12 cellular contexts compared by ENCODE assay signal in the genomic region with DNA sequence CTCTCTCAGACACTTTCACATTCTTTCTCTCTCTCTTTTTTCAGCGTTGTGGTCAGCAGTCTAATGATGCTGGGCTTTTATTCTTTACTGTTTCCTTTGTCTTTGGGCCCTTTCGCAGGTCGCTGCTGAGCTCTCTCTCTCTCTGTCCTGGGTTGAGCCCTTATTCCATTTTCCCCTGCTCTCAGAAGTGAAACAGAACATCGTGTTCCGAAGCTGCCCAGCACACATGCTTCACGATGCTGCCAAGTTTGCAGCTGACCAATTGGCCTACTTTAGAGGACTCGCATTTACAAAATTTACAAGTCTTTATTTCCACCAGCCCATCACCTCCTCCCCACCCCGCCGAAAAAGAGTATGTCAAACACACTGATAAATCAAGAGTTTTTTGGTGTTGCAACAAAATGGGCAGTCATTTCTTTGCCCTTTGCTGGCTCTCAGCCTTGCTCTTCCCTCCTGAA. TPM values are rescaled to one million over a fixed set of nuclear protein-coding genes. Genes with fewer than 3 reads are reported as not detected.
DNase-seq lines count a peak whose midpoint lies in the region; ATAC-seq, FAIRE-seq and TF ChIP-seq lines count a peak whose summit lies in the region.
"Had no signal": no experiment of that assay in that cellular context is flagged by ENCODE, and none has a peak within 500 bp of the region (broad histone marks: within the 10 kb centered on the region; RNA-seq: fewer than 3 reads in every experiment).

No MANE protein-coding gene starts in this region.

- CTCF ChIA-PET in activated CD8-positive, alpha-beta T cell treated with anti-CD3 and anti-CD28 coated beads, Interleukin-2, amount 10 ng/mL, durations not matched to agents 7 days and 5 days (lab: Charles Lee) = no interaction called here

- DNase-seq in amniotic epithelial cell (ENCODE audit: low read depth) = peak; percentile 72
- peak; percentile 38 to 40 for DNase-seq in frontal cortex (ENCODE audit: low spot score in 2 of 2)
- DNase-seq in nephron progenitor cell = no peak
- peak; percentile 60 for DNase-seq in transverse colon
- no peak for DNase-seq in NCI-H1930 (lab: John Stamatoyannopoulos, UW)
- DNase-seq in activated CD8-positive, alpha-beta T cell treated with anti-CD3 and anti-CD28 coated beads, Interleukin-2, amount 10 ng/mL, durations not matched to agents 7 days and 5 days = no peak
- DNase-seq in NOMO-1 treated with dmso at 0.1 percent for 144 hours (lab: John Stamatoyannopoulos, UW; ENCODE audit: unreplicated experiment) = no peak
- DNase-seq: naive B cell, NCI-H2081, SHP77 treated with DMSO at 0.1 percent for 48 hours had no signal

- peaks cover 35% of the 10 kb centered on the region for H3K4me1 Mint-ChIP-seq in nephron progenitor cell
- no peaks in the 10 kb centered on the region for H3K4me1 Mint-ChIP-seq in activated CD8-positive, alpha-beta T cell treated with anti-CD3 and anti-CD28 coated beads, Interleukin-2, amount 10 ng/mL, durations not matched to agents 7 days and 5 days (ENCODE audit: low read depth)
- H3K4me1 Mint-ChIP-seq: naive B cell had no signal

- H3K4me3 Mint-ChIP-seq in nephron progenitor cell = peak overlapping the region; percentile 63
- H3K4me3 Mint-ChIP-seq in activated CD8-positive, alpha-beta T cell treated with anti-CD3 and anti-CD28 coated beads, Interleukin-2, amount 10 ng/mL, durations not matched to agents 7 days and 5 days = no peak overlapping the region
- H3K4me3 Mint-ChIP-seq: naive B cell had no signal

- TF ChIP-seq EP300 in transverse colon (IDR thresholded peaks at IDR 0.05; ENCODE audit: low read depth) = peak; percentile 96

- TF ChIP-seq POLR2A in transverse colon (IDR thresholded peaks at IDR 0.05) = no peak

- POLR2A ChIA-PET in activated CD8-positive, alpha-beta T cell treated with anti-CD3 and anti-CD28 coated beads, Interleukin-2, amount 10 ng/mL, durations not matched to agents 7 days and 5 days (lab: Charles Lee) = no interaction called here

- no peak for TF ChIP-seq CTCF in nephron progenitor cell (IDR thresholded peaks at IDR 0.05)
- no peak for TF ChIP-seq CTCF in transverse colon (IDR thresholded peaks at IDR 0.05)

- H3K4me3 ChIP-seq in transverse colon = no peak overlapping the region

- intact Hi-C loops in transverse colon (cut with DNase I; ENCODE audit: low total_unique reads) = loop anchor here (2.0 kb wide), 1 partner anchor 78 kb away; no protein-coding TSS in a partner anchor

- FAIRE-seq in frontal cortex (lab: Jason Lieb, UNC) = no peak
- FAIRE-seq: G401.6 had no signal

- WGBS in transverse colon (ENCODE audit: low coverage in 1 of 2), 2 donors = 47 to 67% methylated on average over 6 to 9 of the region's 9 CpGs

- no peak for ATAC-seq in HG03159 (IDR thresholded peaks at IDR 0.05; ENCODE audit: unreplicated experiment)
- ATAC-seq in activated CD8-positive, alpha-beta T cell treated with anti-CD3 and anti-CD28 coated beads, Interleukin-2, amount 10 ng/mL, durations not matched to agents 7 days and 5 days = no peak

- peaks cover 0 to 26% (median 0%) of the 10 kb centered on the region in 4 donors for H3K4me1 ChIP-seq in transverse colon

- peaks cover 3% of the 10 kb centered on the region for H3K9me3 Mint-ChIP-seq in nephron progenitor cell
- no peaks in the 10 kb centered on the region for H3K9me3 Mint-ChIP-seq in activated CD8-positive, alpha-beta T cell treated with anti-CD3 and anti-CD28 coated beads, Interleukin-2, amount 10 ng/mL, durations not matched to agents 7 days and 5 days (ENCODE audit: insufficient read depth)
- H3K9me3 Mint-ChIP-seq: naive B cell had no signal

- H3K36me3 ChIP-seq in transverse colon = no peaks in the 10 kb centered on the region

- peak overlapping the region; percentile 74 for H3K27ac Mint-ChIP-seq in nephron progenitor cell
- H3K27ac Mint-ChIP-seq in activated CD8-positive, alpha-beta T cell treated with anti-CD3 and anti-CD28 coated beads, Interleukin-2, amount 10 ng/mL, durations not matched to agents 7 days and 5 days = no peak overlapping the region

- H3K36me3 Mint-ChIP-seq in nephron progenitor cell (ENCODE audit: low read depth) = peaks cover 3% of the 10 kb centered on the region
- H3K36me3 Mint-ChIP-seq in activated CD8-positive, alpha-beta T cell treated with anti-CD3 and anti-CD28 coated beads, Interleukin-2, amount 10 ng/mL, durations not matched to agents 7 days and 5 days (ENCODE audit: low read depth) = no peaks in the 10 kb centered on the region
- H3K36me3 Mint-ChIP-seq: naive B cell had no signal

- in situ Hi-C loops in transverse colon (cut with MboI; ENCODE audit: low pct_ligation_motif_present in 1 of 4, low pct_unique_long_range_greater_than_20kb in 1 of 4, low sequenced_read_pairs in 3 of 4) = no loop called here

- no peaks in the 10 kb centered on the region for H3K27me3 ChIP-seq in transverse colon

- no peaks in the 10 kb centered on the region for H3K9me3 ChIP-seq in transverse colon

- H3K27me3 Mint-ChIP-seq in nephron progenitor cell (ENCODE audit: low read depth, poor library complexity) = peaks cover 3% of the 10 kb centered on the region
- H3K27me3 Mint-ChIP-seq in activated CD8-positive, alpha-beta T cell treated with anti-CD3 and anti-CD28 coated beads, Interleukin-2, amount 10 ng/mL, durations not matched to agents 7 days and 5 days (ENCODE audit: low read depth) = no peaks in the 10 kb centered on the region
- H3K27me3 Mint-ChIP-seq: naive B cell had no signal

- peak overlapping the region; percentile 69 to 81 (median 75) for H3K27ac ChIP-seq in transverse colon

RNA-seq across cellular contexts. Expression of gene PIK3R1, which starts 44.4 kb away (rescaled TPM):
- total RNA-seq in frontal cortex (128 TPM), transverse colon (100 to 1,000 TPM in 1 of 4 donors, 10 to 100 TPM in 3; 44.9 to 222 (median 81.6) TPM)
- total RNA-seq in activated CD8-positive, alpha-beta T cell treated with anti-CD3 and anti-CD28 coated beads, Interleukin-2, amount 10 ng/mL, durations not matched to agents 7 days and 5 days = 10 to 100 TPM; 61.1 to 65.0 TPM

Comparison
In these comparisons a context has a peak if more than half of its experiments do, and no peak if none do; other contexts are left out.
1. DNase-seq: peak in amniotic epithelial cell (single experiment), frontal cortex (2 of 2) and transverse colon (single experiment); none in nephron progenitor cell (single experiment), NCI-H1930 (0 of 2), activated CD8-positive, alpha-beta T cell treated with anti-CD3 and anti-CD28 coated beads, Interleukin-2, amount 10 ng/mL, durations not matched to agents 7 days and 5 days (single experiment) and NOMO-1 treated with dmso at 0.1 percent for 144 hours (single experiment).